Comparison of ENCODE assay signal across 29 cellular contexts in genomic region chr3:70789878-70790277, GRCh38.
"Had no signal": no experiment of that assay in that cellular context is flagged by ENCODE, and none has a peak within 500 bp of the region (broad histone marks: within the 10 kb centered on the region; RNA-seq: fewer than 3 reads in every experiment).

No MANE protein-coding gene starts in this region.

- H3K4me1 ChIP-seq: ascending aorta, breast epithelium, esophagus muscularis mucosa had no signal

- H3K27me3 ChIP-seq: ascending aorta, breast epithelium, cardiac muscle cell, dorsolateral prefrontal cortex, esophagus muscularis mucosa had no signal

- H3K9me3 ChIP-seq: ascending aorta, breast epithelium, esophagus muscularis mucosa had no signal

- DNase-seq: activated CD4-positive, alpha-beta memory T cell treated with anti-CD3 and anti-CD28 coated beads for 36 hours; activated CD4-positive, alpha-beta T cell treated with anti-CD3 and anti-CD28 coated beads for 36 hours; activated CD4-positive, alpha-beta T cell treated with anti-CD3 and anti-CD28 coated beads, Interleukin-2, amount 10 ng/mL, durations not matched to agents 24 days and 14 days; activated CD4-positive, CD25-positive, alpha-beta regulatory T cell; activated CD4-positive, CD25-positive, alpha-beta regulatory T cell treated with anti-CD3 and anti-CD28 coated beads, Interleukin-2, amount 50 U/mL, for 72 hours; activated CD8-positive, alpha-beta memory T cell treated with anti-CD3 and anti-CD28 coated beads, Interleukin-2, amount 10 ng/mL, durations not matched to agents 7 days and 5 days; activated CD8-positive, alpha-beta memory T cell treated with anti-CD3 and anti-CD28 coated beads, Interleukin-2, amount 50 U/mL, for 4 hours; activated CD8-positive, alpha-beta T cell treated with anti-CD3 and anti-CD28 coated beads, Interleukin-2, amount 10 ng/mL, durations not matched to agents 7 days and 5 days; activated effector memory CD4-positive, alpha-beta T cell treated with anti-CD3 and anti-CD28 coated beads, Interleukin-2, amount 50 U/mL, for 16 hours; activated naive CD4-positive, alpha-beta T cell treated with anti-CD3 and anti-CD28 coated beads, Interleukin-2, amount 10 ng/mL, durations not matched to agents 7 days and 5 days; activated naive CD8-positive, alpha-beta T cell treated with anti-CD3 and anti-CD28 coated beads, Interleukin-2, amount 10 ng/mL, durations not matched to agents 7 days and 5 days; activated T-cell treated with anti-CD3 and anti-CD28 coated beads, Interleukin-2, amount 50 U/mL, for 1 hour; activated T-cell treated with anti-CD3 and anti-CD28 coated beads, Interleukin-2, amount 50 U/mL, for 48 hours; central memory CD4-positive, alpha-beta T cell; cerebellar nuclear complex; dorsolateral prefrontal cortex; effector memory CD4-positive, alpha-beta T cell; endodermal cell; erythroblast; foreskin melanocyte; head of caudate nucleus; T-helper 1 cell; T-helper 17 cell had no signal

- H3K4me3 ChIP-seq: ascending aorta, breast epithelium, cardiac muscle cell, coronary artery, dorsolateral prefrontal cortex, esophagus muscularis mucosa had no signal

- H3K36me3 ChIP-seq: ascending aorta, breast epithelium, cardiac muscle cell, esophagus muscularis mucosa had no signal

- H3K27ac ChIP-seq: ascending aorta, breast epithelium, cardiac muscle cell, coronary artery, dorsolateral prefrontal cortex, esophagus muscularis mucosa had no signal

- ATAC-seq: activated CD4-positive, alpha-beta T cell treated with anti-CD3 and anti-CD28 coated beads for 36 hours; activated CD8-positive, alpha-beta memory T cell treated with anti-CD3 and anti-CD28 coated beads, Interleukin-2, amount 10 ng/mL, durations not matched to agents 7 days and 5 days; activated CD8-positive, alpha-beta T cell treated with anti-CD3 and anti-CD28 coated beads, Interleukin-2, amount 10 ng/mL, durations not matched to agents 7 days and 5 days; activated naive CD4-positive, alpha-beta T cell treated with anti-CD3 and anti-CD28 coated beads, Interleukin-2, amount 50 U/mL, for 72 hours; T-helper 17 cell had no signal
